ENCODE assay signal across 15 cellular contexts in genomic region chr17:78391051-78391431, GRCh38. TPM values are rescaled to one million over a fixed set of nuclear protein-coding genes. Genes with fewer than 3 reads are reported as not detected.
DNase-seq lines count a peak whose midpoint lies in the region; ATAC-seq and TF ChIP-seq lines count a peak whose summit lies in the region.
"Had no signal": no experiment of that assay in that cellular context is flagged by ENCODE, and none has a peak within 500 bp of the region (broad histone marks: within the 10 kb centered on the region; RNA-seq: fewer than 3 reads in every experiment).

No MANE protein-coding gene starts in this region.

- no peaks in the 10 kb centered on the region for H3K9me3 Mint-ChIP-seq in activated CD8-positive, alpha-beta memory T cell treated with anti-CD3 and anti-CD28 coated beads, Interleukin-2, amount 10 ng/mL, durations not matched to agents 7 days and 5 days (ENCODE audit: low read depth)

- TF ChIP-seq CTCF in PC-9 (conservative IDR thresholded peaks at IDR 0.05) (no peak), fibroblast of lung (conservative IDR thresholded peaks at IDR 0.05 in 1 of 2, IDR thresholded peaks at IDR 0.05 in 1 of 2; ENCODE audit: low read depth in 1 of 2, low read length in 2 of 2) (no peak), smooth muscle cell (IDR thresholded peaks at IDR 0.05; ENCODE audit: borderline replicate concordance, insufficient read depth, poor library complexity, severe bottlenecking) (no peak)

- H3K36me3 ChIP-seq in PC-9 (ENCODE audit: low read depth) = no peaks in the 10 kb centered on the region
- peaks cover 3% of the 10 kb centered on the region for H3K36me3 ChIP-seq in fibroblast of lung (ENCODE audit: control insufficient read depth, insufficient read depth, low read length)
- H3K36me3 ChIP-seq in smooth muscle cell (ENCODE audit: low read depth) = no peaks in the 10 kb centered on the region

- peaks cover 16% of the 10 kb centered on the region for H3F3A ChIP-seq in PC-9 (ENCODE audit: insufficient read depth, low read depth)
- H3F3A ChIP-seq in smooth muscle cell (ENCODE audit: low read depth) = peaks cover 28% of the 10 kb centered on the region

- peak overlapping the region; percentile 66 for H3K27ac Mint-ChIP-seq in activated CD8-positive, alpha-beta memory T cell treated with anti-CD3 and anti-CD28 coated beads, Interleukin-2, amount 10 ng/mL, durations not matched to agents 7 days and 5 days

- BruUV-seq in PC-9 (replicated peaks; lab: Mats Ljungman, UMichigan) = no TSS peak

- intact Hi-C loops in PC-9 (cut with micrococcal nuclease; ENCODE audit: unreplicated experiment) = no loop called here

- ATAC-seq in activated CD8-positive, alpha-beta memory T cell treated with anti-CD3 and anti-CD28 coated beads, Interleukin-2, amount 10 ng/mL, durations not matched to agents 7 days and 5 days = no peak

- peaks cover 76% of the 10 kb centered on the region for H3K79me2 ChIP-seq in PC-9 (ENCODE audit: low read depth)
- peaks cover 77% of the 10 kb centered on the region for H3K79me2 ChIP-seq in fibroblast of lung (ENCODE audit: control insufficient read depth, insufficient read depth, low read length)
- H3K79me2 ChIP-seq in smooth muscle cell (ENCODE audit: low read depth) = peaks cover 66% of the 10 kb centered on the region

- CTCF ChIA-PET in activated CD8-positive, alpha-beta memory T cell treated with anti-CD3 and anti-CD28 coated beads, Interleukin-2, amount 10 ng/mL, durations not matched to agents 7 days and 5 days (lab: Charles Lee) = interaction anchor here (1.4 to 1.9 kb wide), 3 partner anchors 21 to 31 kb away, joined by 3 to 4 read pairs (median 4); no protein-coding TSS in a partner anchor
- CTCF ChIA-PET in PC-9 (lab: Charles Lee) = interaction anchor here (0.7 kb wide), 1 partner anchor 51 kb away, joined by 3 read pairs; no protein-coding TSS in a partner anchor

- H3K9me2 ChIP-seq in PC-9 (ENCODE audit: insufficient read depth) = no peaks in the 10 kb centered on the region

- DNase-seq in activated CD8-positive, alpha-beta memory T cell treated with anti-CD3 and anti-CD28 coated beads, Interleukin-2, amount 10 ng/mL, durations not matched to agents 7 days and 5 days = no peak
- no peak for DNase-seq in activated CD8-positive, alpha-beta memory T cell treated with anti-CD3 and anti-CD28 coated beads, Interleukin-2, amount 50 U/mL, for 48 hours
- DNase-seq in PC-9 (no peak), fibroblast of lung (ENCODE audit: low read depth in 2 of 2) (no peak), smooth muscle cell (lab: John Stamatoyannopoulos, UW; ENCODE audit: unreplicated experiment) (no peak), DMS79 treated with DMSO at 0.1 percent for 48 hours (lab: John Stamatoyannopoulos, UW) (no peak), kidney tubule cell (ENCODE audit: low spot score) (no peak), NCI-H69 (lab: John Stamatoyannopoulos, UW) (no peak)
- DNase-seq: activated CD4-positive, alpha-beta T cell treated with anti-CD3 and anti-CD28 coated beads for 48 hours; activated effector memory CD4-positive, alpha-beta T cell treated with Interleukin-2 at 50 U/mL for 16 hours; body of pancreas; COR-L47; NCI-H1092; SHP77 had no signal

- H3K9me3 ChIP-seq in PC-9 (ENCODE audit: insufficient read depth, low read depth) (no peaks in the 10 kb centered on the region), fibroblast of lung (ENCODE audit: control insufficient read depth, insufficient read depth, low read depth, low read length) (no peaks in the 10 kb centered on the region), smooth muscle cell (replicated peaks; ENCODE audit: low read depth) (no peaks in the 10 kb centered on the region)
- H3K9me3 ChIP-seq: body of pancreas had no signal

- peaks cover 45% of the 10 kb centered on the region for H3K4me1 Mint-ChIP-seq in activated CD8-positive, alpha-beta memory T cell treated with anti-CD3 and anti-CD28 coated beads, Interleukin-2, amount 10 ng/mL, durations not matched to agents 7 days and 5 days

- H3K9ac ChIP-seq in fibroblast of lung (ENCODE audit: insufficient read depth, low read length) (no peak overlapping the region), smooth muscle cell (ENCODE audit: low read depth) (peak overlapping the region; percentile 62)

- peak overlapping the region; percentile 83 for H3K27ac ChIP-seq in PC-9
- H3K27ac ChIP-seq in fibroblast of lung (ENCODE audit: insufficient read depth, low read length) = peak overlapping the region; percentile 97
- peak overlapping the region; percentile 94 for H3K27ac ChIP-seq in smooth muscle cell (ENCODE audit: low read depth)
- H3K27ac ChIP-seq: body of pancreas had no signal

- H3K4me2 ChIP-seq in PC-9 = 0 out of 2 replicates have a peak overlapping the region, but pooled peaks have one; percentile 68
- H3K4me2 ChIP-seq in fibroblast of lung (ENCODE audit: extremely low read depth, insufficient read depth, low read length) = no peak overlapping the region
- peak overlapping the region; percentile 68 for H3K4me2 ChIP-seq in smooth muscle cell

- no peak overlapping the region for H3K4me3 Mint-ChIP-seq in activated CD8-positive, alpha-beta memory T cell treated with anti-CD3 and anti-CD28 coated beads, Interleukin-2, amount 10 ng/mL, durations not matched to agents 7 days and 5 days

- 91% methylated on average over 11 of the region's 11 CpGs for WGBS in smooth muscle cell (ENCODE audit: low lambda C conversion rate)

- H3K27me3 Mint-ChIP-seq in activated CD8-positive, alpha-beta memory T cell treated with anti-CD3 and anti-CD28 coated beads, Interleukin-2, amount 10 ng/mL, durations not matched to agents 7 days and 5 days = no peaks in the 10 kb centered on the region

- POLR2A ChIA-PET in PC-9 (lab: Charles Lee; ENCODE audit: unreplicated experiment) = no interaction called here

- H3K4me3 ChIP-seq in PC-9 (no peak overlapping the region), fibroblast of lung (replicated peaks in 1 of 4; ENCODE audit: control extremely low read depth in 1 of 4, insufficient read depth in 1 of 4, low read depth in 3 of 4, low read length in 4 of 4) (no peak overlapping the region), smooth muscle cell (no peak overlapping the region)
- H3K4me3 ChIP-seq: body of pancreas, lung had no signal

- H3K27me3 ChIP-seq in PC-9 (ENCODE audit: insufficient read depth, low read depth) (no peaks in the 10 kb centered on the region), fibroblast of lung (ENCODE audit: control insufficient read depth, insufficient read depth, low read length) (no peaks in the 10 kb centered on the region), smooth muscle cell (ENCODE audit: low read depth) (no peaks in the 10 kb centered on the region)
- H3K27me3 ChIP-seq: body of pancreas had no signal

- H4K20me1 ChIP-seq in PC-9 (ENCODE audit: insufficient read depth) (peaks cover 13% of the 10 kb centered on the region; the same call in 1 of the 2 replicates), fibroblast of lung (ENCODE audit: control insufficient read depth, extremely low read depth, insufficient read depth, low read length) (no peaks in the 10 kb centered on the region), smooth muscle cell (ENCODE audit: low read depth) (peaks cover 32% of the 10 kb centered on the region)

- H3K36me3 Mint-ChIP-seq in activated CD8-positive, alpha-beta memory T cell treated with anti-CD3 and anti-CD28 coated beads, Interleukin-2, amount 10 ng/mL, durations not matched to agents 7 days and 5 days = peaks cover 29% of the 10 kb centered on the region

- H2AFZ ChIP-seq in PC-9 (no peak overlapping the region), fibroblast of lung (ENCODE audit: low read length) (no peak overlapping the region), smooth muscle cell (ENCODE audit: low read depth) (no peak overlapping the region)

- H3K4me1 ChIP-seq in PC-9 (replicated peaks; ENCODE audit: insufficient read depth) (peaks cover 21% of the 10 kb centered on the region), fibroblast of lung (ENCODE audit: control insufficient read depth, extremely low read depth, insufficient read depth, low read length) (peaks cover 35% of the 10 kb centered on the region), smooth muscle cell (ENCODE audit: low read depth) (peaks cover 16% of the 10 kb centered on the region)

RNA-seq across cellular contexts. Expression of gene PGS1, which starts 12.6 kb away (rescaled TPM):
- total RNA-seq in activated CD8-positive, alpha-beta memory T cell treated with anti-CD3 and anti-CD28 coated beads, Interleukin-2, amount 10 ng/mL, durations not matched to agents 7 days and 5 days = 10 to 100 TPM; 52.2 to 70.2 TPM
- total RNA-seq in PC-9 (2021) = 37.7 and 40.2 TPM in 2 replicates
- total RNA-seq in fibroblast of lung = 29.8 and 34.5 TPM in 2 replicates
- polyA plus RNA-seq in fibroblast of lung = 21.7 and 22.4 TPM in 2 replicates
- polyA plus RNA-seq in fibroblast of lung (2012) = 16.6 and 21.3 TPM in 2 replicates
- 27.9 and 37.7 TPM in 2 replicates for polyA minus RNA-seq in fibroblast of lung (ENCODE audit: low replicate concordance)
- total RNA-seq in smooth muscle cell = 29.5 and 29.9 TPM in 2 replicates
- 22.6 and 37.8 TPM in 2 replicates for polyA plus RNA-seq in smooth muscle cell

RNA-seq across cellular contexts. Expression of gene SOCS3, which starts 31.2 kb away (rescaled TPM):
- total RNA-seq in activated CD8-positive, alpha-beta memory T cell treated with anti-CD3 and anti-CD28 coated beads, Interleukin-2, amount 10 ng/mL, durations not matched to agents 7 days and 5 days = 10 to 100 TPM in 1 of 2 experiments, 1 to 10 TPM in 1; 9.9 to 21.3 TPM
- total RNA-seq in PC-9 (2021) = 20.7 and 21.7 TPM in 2 replicates
- 163 and 185 TPM in 2 replicates for total RNA-seq in fibroblast of lung
- polyA plus RNA-seq in fibroblast of lung = 52.6 and 87.8 TPM in 2 replicates
- polyA plus RNA-seq in fibroblast of lung (2012) = 59.6 and 94.1 TPM in 2 replicates
- polyA minus RNA-seq in fibroblast of lung (ENCODE audit: low replicate concordance) = 48.9 and 50.2 TPM in 2 replicates
- total RNA-seq in smooth muscle cell = 116 and 172 TPM in 2 replicates
- polyA plus RNA-seq in smooth muscle cell = 201 and 310 TPM in 2 replicates
